ENCODE assay signal across 26 cellular contexts in the genomic region with DNA sequence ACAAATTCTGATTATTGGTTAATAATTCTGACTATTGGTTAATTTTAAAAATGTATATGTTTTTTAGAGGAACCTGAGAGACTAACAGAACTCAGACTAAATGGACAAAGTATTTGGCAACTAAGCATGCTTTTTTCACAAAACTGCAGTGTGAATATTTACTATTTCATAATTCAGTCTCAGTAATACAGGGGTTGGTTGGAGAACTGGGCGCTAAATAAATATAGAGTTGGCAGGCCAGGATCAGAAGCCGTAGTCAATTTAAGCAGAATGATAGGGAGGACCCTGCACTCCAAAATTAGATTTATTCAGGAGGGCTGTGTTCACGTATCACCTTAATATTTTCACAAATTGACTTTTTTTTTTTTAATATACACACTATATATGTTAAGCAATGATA.
"Had no signal": no experiment of that assay in that cellular context is flagged by ENCODE, and none has a peak within 500 bp of the region (broad histone marks: within the 10 kb centered on the region; RNA-seq: fewer than 3 reads in every experiment).

No MANE protein-coding gene starts in this region.

- DNase-seq: natural killer cell; occipital lobe; ovary; posterior cingulate gyrus; psoas muscle; spleen; stimulated activated CD4-positive, alpha-beta T cell treated with anti-CD3 and anti-CD28 coated beads, Interleukin-12 subunit alpha, Interleukin-12 subunit beta, amount 100 ng/mL, for 4 hours; stimulated activated CD4-positive, alpha-beta T cell treated with anti-CD3 and anti-CD28 coated beads, Interleukin-1b, Interleukin-23, amount 100 ng/mL, for 48 hours; stimulated activated CD4-positive, alpha-beta T cell treated with anti-CD3 and anti-CD28 coated beads, Interleukin-4, amount 100 ng/mL, for 1 hour; stimulated activated CD4-positive, alpha-beta T cell treated with anti-CD3 and anti-CD28 coated beads, Interleukin-4, amount 100 ng/mL, for 4 hours; stimulated activated CD8-positive, alpha-beta memory T cell treated with anti-CD3 and anti-CD28 coated beads, Interleukin-4, amount 100 ng/mL, for 48 hours; stimulated activated naive B cell treated with anti-CD40 and anti-IgM and Interleukin-4, amounts not matched to agents 10 μg/mL and 1 μg/mL and 100 μg/mL, for 72 hours; stimulated activated naive CD4-positive, alpha-beta T cell treated with Interleukin-2 at 50 U/mL for 16 hours; stomach; thyroid gland; upper lobe of left lung had no signal

- ATAC-seq: natural killer cell; psoas muscle; right cardiac atrium; sciatic nerve; stimulated activated naive B cell treated with anti-CD40 and anti-IgM and Interleukin-4, amounts not matched to agents 10 μg/mL and 1 μg/mL and 100 μg/mL, for 72 hours had no signal

- H3K4me1 ChIP-seq: parathyroid adenoma had no signal

- H3K9me3 ChIP-seq: ovary, psoas muscle, spleen, stomach, thoracic aorta, thyroid gland, tibial nerve, upper lobe of left lung, vagina had no signal

- H3K4me3 ChIP-seq: neural progenitor cell, ovary, psoas muscle, skin epidermis, smooth muscle cell, spleen, stomach, thoracic aorta, thyroid gland, tibial nerve, upper lobe of left lung, vagina had no signal

- H3K4me2 ChIP-seq: neural progenitor cell, smooth muscle cell had no signal

- H3K27ac ChIP-seq: neural progenitor cell, ovary, parathyroid adenoma, psoas muscle, skin epidermis, spleen, stomach, thoracic aorta, thyroid gland, tibial nerve, upper lobe of left lung, vagina had no signal

- FAIRE-seq: urothelium cell line had no signal
